Comparison of ENCODE assay signal across 10 cellular contexts in the genomic region with DNA sequence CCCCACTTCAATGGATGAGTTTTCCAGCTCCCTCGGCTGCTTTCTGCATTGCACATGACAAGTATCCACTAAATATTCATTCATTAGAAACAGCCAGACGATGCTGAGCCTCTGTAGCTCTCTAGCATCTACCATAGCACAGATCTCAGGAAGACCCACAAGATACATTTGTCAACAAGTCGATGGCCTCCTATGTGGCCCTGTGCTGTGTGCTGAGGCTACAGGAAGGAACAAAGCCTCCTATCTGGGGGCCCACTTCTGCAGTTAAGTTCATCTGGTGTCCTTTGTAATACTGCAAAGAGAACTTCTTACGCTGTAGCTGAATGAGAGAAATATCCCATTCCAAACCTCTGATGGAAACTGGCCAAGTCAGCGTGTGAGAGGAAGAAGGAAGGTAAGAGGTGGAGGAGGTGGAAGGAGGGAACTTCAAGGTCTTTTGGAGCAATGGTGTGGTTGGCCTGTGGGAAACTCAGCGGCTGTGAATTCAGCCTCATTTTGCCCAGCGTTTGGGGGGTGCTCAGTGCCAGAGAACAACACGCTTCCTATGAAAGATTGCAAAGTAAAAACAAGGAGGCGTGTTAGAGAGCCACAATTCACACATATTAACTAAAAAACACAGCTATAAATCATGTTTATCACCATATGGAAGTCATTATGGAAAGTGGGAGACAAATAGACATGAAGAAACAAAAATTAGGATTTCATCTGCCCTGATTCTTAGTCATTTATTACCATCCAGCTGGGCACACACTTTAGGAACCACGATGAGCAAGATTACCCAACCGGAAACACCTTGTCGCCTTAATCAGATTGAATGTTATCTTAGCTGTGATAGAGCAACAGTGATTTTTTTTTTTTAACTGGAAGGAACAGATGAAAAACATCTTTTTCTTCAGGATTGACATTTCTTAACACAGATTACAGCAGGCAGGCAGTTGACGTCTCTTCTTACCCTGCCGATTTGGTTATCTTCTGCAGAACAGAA.
DNase-seq lines count a peak whose midpoint lies in the region; ATAC-seq lines count a peak whose summit lies in the region.
"Had no signal": no experiment of that assay in that cellular context is flagged by ENCODE, and none has a peak within 500 bp of the region (broad histone marks: within the 10 kb centered on the region; RNA-seq: fewer than 3 reads in every experiment).

No MANE protein-coding gene starts in this region.

- H3K4me1 ChIP-seq in thymus (ENCODE audit: control insufficient read depth, insufficient read depth, low read length): no peaks in the 10 kb centered on the region

- CTCF ChIA-PET in activated CD4-positive, alpha-beta T cell treated with anti-CD3 and anti-CD28 coated beads for 36 hours (lab: Charles Lee): no interaction called here

- H3K36me3 ChIP-seq in thymus (ENCODE audit: control insufficient read depth, insufficient read depth): no peaks in the 10 kb centered on the region

- no peak for ATAC-seq in activated CD4-positive, alpha-beta T cell treated with anti-CD3 and anti-CD28 coated beads for 36 hours
- no peak for ATAC-seq in GM21390 (IDR thresholded peaks at IDR 0.05; ENCODE audit: unreplicated experiment)

- H3K27ac ChIP-seq in thymus (ENCODE audit: low read depth): peak overlapping the region; percentile 6

- H3K27ac Mint-ChIP-seq in activated CD4-positive, alpha-beta T cell treated with anti-CD3 and anti-CD28 coated beads for 36 hours: no peak overlapping the region

- no peak overlapping the region for H3K4me3 Mint-ChIP-seq in activated CD4-positive, alpha-beta T cell treated with anti-CD3 and anti-CD28 coated beads for 36 hours

- POLR2A ChIA-PET in activated CD4-positive, alpha-beta T cell treated with anti-CD3 and anti-CD28 coated beads for 36 hours (lab: Charles Lee): interaction anchor here (0.6 kb wide), 1 partner anchor 134 kb away, joined by 3 read pairs; no protein-coding TSS in a partner anchor

- intact Hi-C loops in activated CD4-positive, alpha-beta T cell treated with anti-CD3 and anti-CD28 coated beads for 36 hours (cut with DNase I, micrococcal nuclease): no loop called here

- no peaks in the 10 kb centered on the region for H3K9me3 Mint-ChIP-seq in activated CD4-positive, alpha-beta T cell treated with anti-CD3 and anti-CD28 coated beads for 36 hours (ENCODE audit: low read depth)

- no peaks in the 10 kb centered on the region for H3K36me3 Mint-ChIP-seq in activated CD4-positive, alpha-beta T cell treated with anti-CD3 and anti-CD28 coated beads for 36 hours (ENCODE audit: low read depth)

- H3K27me3 ChIP-seq in thymus (ENCODE audit: control insufficient read depth, insufficient read depth): no peaks in the 10 kb centered on the region

- peak; percentile 31 for DNase-seq in activated CD4-positive, alpha-beta T cell treated with anti-CD3 and anti-CD28 coated beads for 36 hours
- no peak for DNase-seq in activated CD4-positive, alpha-beta T cell treated with anti-CD3 and anti-CD28 coated beads, Interleukin-2, amount 50 U/mL, for 4 hours
- DNase-seq in NOMO-1 treated with DMSO at 0.1 percent for 48 hours (lab: John Stamatoyannopoulos, UW; ENCODE audit: unreplicated experiment) (peak; percentile 76), glomerular endothelial cell (ENCODE audit: extremely low read depth, low read depth, low spot score) (peak; percentile 20), NCI-H82 treated with DMSO at 0.1 percent for 48 hours (lab: John Stamatoyannopoulos, UW; ENCODE audit: unreplicated experiment) (no peak), middle frontal gyrus (ENCODE audit: extremely low spot score, low spot score) (no peak)
- DNase-seq: aorta, GOT3 had no signal

- 19% methylated on average over 14 of the region's 14 CpGs for WGBS in thymus

- peaks cover 17% of the 10 kb centered on the region for H3K27me3 Mint-ChIP-seq in activated CD4-positive, alpha-beta T cell treated with anti-CD3 and anti-CD28 coated beads for 36 hours

- H3K9me3 ChIP-seq in thymus (ENCODE audit: control insufficient read depth): no peaks in the 10 kb centered on the region

- no peak overlapping the region for H3K4me3 ChIP-seq in thymus (ENCODE audit: low read length)

- H3K4me1 Mint-ChIP-seq in activated CD4-positive, alpha-beta T cell treated with anti-CD3 and anti-CD28 coated beads for 36 hours: peaks cover 17% of the 10 kb centered on the region

Comparison
In these comparisons a context has a peak if more than half of its experiments do, and no peak if none do; other contexts are left out.
1. DNase-seq: peak in activated CD4-positive, alpha-beta T cell treated with anti-CD3 and anti-CD28 coated beads for 36 hours (single experiment), NOMO-1 treated with DMSO at 0.1 percent for 48 hours (single experiment) and glomerular endothelial cell (single experiment); none in activated CD4-positive, alpha-beta T cell treated with anti-CD3 and anti-CD28 coated beads, Interleukin-2, amount 50 U/mL, for 4 hours (0 of 2), NCI-H82 treated with DMSO at 0.1 percent for 48 hours (single experiment) and middle frontal gyrus (single experiment).